In the genomic region with DNA sequence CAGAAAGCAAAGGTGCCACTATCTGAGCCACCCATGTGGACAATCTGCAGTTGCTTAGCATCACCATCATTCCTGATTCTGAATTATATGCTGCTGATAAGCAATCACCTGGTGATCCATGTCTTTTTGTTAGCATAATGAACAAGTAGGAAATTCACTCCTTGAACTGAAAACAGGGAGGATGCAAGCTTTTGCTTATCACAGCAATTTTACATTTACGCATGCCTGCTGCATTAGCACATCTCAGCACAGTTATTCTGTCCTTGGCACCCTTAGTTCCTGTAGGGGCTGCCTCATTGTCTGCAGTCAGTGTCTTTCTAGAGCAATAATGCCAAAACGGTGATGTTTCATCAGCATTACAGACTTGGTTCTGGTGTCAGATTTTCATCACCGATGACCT, we compare ENCODE assay signal across 29 cellular contexts.
"Had no signal": no experiment of that assay in that cellular context is flagged by ENCODE, and none has a peak within 500 bp of the region (broad histone marks: within the 10 kb centered on the region; RNA-seq: fewer than 3 reads in every experiment).

No MANE protein-coding gene starts in this region.

- FAIRE-seq: bronchial epithelial cell had no signal

- DNase-seq: activated B cell treated with CpG ODN at 0.5 μM for 24 hours; activated CD4-positive, alpha-beta memory T cell treated with anti-CD3 and anti-CD28 coated beads for 36 hours; activated CD4-positive, alpha-beta T cell treated with anti-CD3 and anti-CD28 coated beads for 4 hours; activated CD4-positive, alpha-beta T cell treated with anti-CD3 and anti-CD28 coated beads, Interleukin-2, amount 10 ng/mL, durations not matched to agents 24 days and 14 days; activated CD4-positive, alpha-beta T cell treated with anti-CD3 and anti-CD28 coated beads, Interleukin-2, amount 50 U/mL, for 1 hour; activated CD4-positive, alpha-beta T cell treated with anti-CD3 and anti-CD28 coated beads, Interleukin-2, amount 50 U/mL, for 4 hours; activated CD4-positive, CD25-positive, alpha-beta regulatory T cell treated with anti-CD3 and anti-CD28 coated beads, Interleukin-2, amount 50 U/mL, for 72 hours; activated CD8-positive, alpha-beta memory T cell treated with anti-CD3 and anti-CD28 coated beads for 24 hours; activated CD8-positive, alpha-beta memory T cell treated with anti-CD3 and anti-CD28 coated beads, Interleukin-2, amount 10 ng/mL, durations not matched to agents 7 days and 5 days; activated CD8-positive, alpha-beta memory T cell treated with anti-CD3 and anti-CD28 coated beads, Interleukin-2, amount 50 U/mL, for 48 hours; activated CD8-positive, alpha-beta T cell treated with anti-CD3 and anti-CD28 coated beads, Interleukin-2, amount 10 ng/mL, durations not matched to agents 7 days and 5 days; activated effector memory CD4-positive, alpha-beta T cell treated with Interleukin-2 at 50 U/mL for 16 hours; activated gamma-delta T cell; activated naive CD4-positive, alpha-beta T cell treated with anti-CD3 and anti-CD28 coated beads, Interleukin-2, amount 10 ng/mL, durations not matched to agents 7 days and 5 days; activated naive CD4-positive, alpha-beta T cell treated with Interleukin-2 at 50 U/mL for 16 hours; activated naive CD8-positive, alpha-beta T cell treated with anti-CD3 and anti-CD28 coated beads, Interleukin-2, amount 10 ng/mL, durations not matched to agents 7 days and 5 days; activated naive CD8-positive, alpha-beta T cell treated with anti-CD3 and anti-CD28 coated beads, Interleukin-2, amount 50 U/mL, for 24 hours; activated T-cell treated with anti-CD3 and anti-CD28 coated beads, Interleukin-2, amount 50 U/mL, for 24 hours; activated T-cell treated with anti-CD3 and anti-CD28 coated beads, Interleukin-2, amount 50 U/mL, for 48 hours; amygdala; anterior cingulate cortex; caudate nucleus; cerebellar nuclear complex; T-helper 2 cell; T-helper 9 cell had no signal

- H3K36me3 ChIP-seq: cardiac muscle cell had no signal

- H3K4me1 ChIP-seq: ascending aorta had no signal

- H3K27ac ChIP-seq: ascending aorta, cardiac muscle cell, VCaP had no signal

- H3K4me3 ChIP-seq: ascending aorta, cardiac muscle cell had no signal

- ATAC-seq: activated CD8-positive, alpha-beta memory T cell treated with anti-CD3 and anti-CD28 coated beads, Interleukin-2, amount 10 ng/mL, durations not matched to agents 7 days and 5 days; activated CD8-positive, alpha-beta T cell treated with anti-CD3 and anti-CD28 coated beads, Interleukin-2, amount 10 ng/mL, durations not matched to agents 7 days and 5 days; activated naive CD8-positive, alpha-beta T cell treated with anti-CD3 and anti-CD28 coated beads, Interleukin-2, amount 50 U/mL, for 24 hours had no signal

- H3K27me3 ChIP-seq: ascending aorta, cardiac muscle cell had no signal
